Comparison of ENCODE assay signal across 17 cellular contexts in genomic region chr3:139491027-139491700, GRCh38. TPM values are rescaled to one million over a fixed set of nuclear protein-coding genes. Genes with fewer than 3 reads are reported as not detected.
A peak's percentile ranks its signal among the peaks of the same experiment; 100 is the strongest.
DNase-seq lines count a peak whose midpoint lies in the region; ATAC-seq and TF ChIP-seq lines count a peak whose summit lies in the region.
"Had no signal": no experiment of that assay in that cellular context is flagged by ENCODE, and none has a peak within 500 bp of the region (broad histone marks: within the 10 kb centered on the region; RNA-seq: fewer than 3 reads in every experiment).

No MANE protein-coding gene starts in this region.

- H3K27me3 ChIP-seq in right atrium auricular region = no peaks in the 10 kb centered on the region
- H3K27me3 ChIP-seq: gastrocnemius medialis had no signal

- H3K27ac Mint-ChIP-seq in activated T-helper 17 cell treated with anti-CD3 and anti-CD28 coated beads, Interleukin-2, amount 50 U/mL, for 72 hours = no peak overlapping the region
- H3K27ac Mint-ChIP-seq: activated CD4-positive, alpha-beta T cell treated with anti-CD3 and anti-CD28 coated beads for 36 hours had no signal

- ATAC-seq in left ventricle myocardium superior = peak; percentile 88
- peak; percentile 68 for ATAC-seq in esophagus mucosa
- ATAC-seq in GM18517 (IDR thresholded peaks at IDR 0.05; ENCODE audit: unreplicated experiment) = no peak
- ATAC-seq in HG02798 (IDR thresholded peaks at IDR 0.05; ENCODE audit: poor library complexity, unreplicated experiment) = no peak
- no peak for ATAC-seq in activated T-helper 17 cell treated with anti-CD3 and anti-CD28 coated beads, Interleukin-2, amount 50 U/mL, for 72 hours (replicated peaks)
- ATAC-seq: activated CD4-positive, alpha-beta T cell treated with anti-CD3 and anti-CD28 coated beads for 36 hours; gastrocnemius medialis had no signal

- no peak overlapping the region for H3K27ac ChIP-seq in right atrium auricular region
- H3K27ac ChIP-seq: gastrocnemius medialis had no signal

- H3K4me3 ChIP-seq in right atrium auricular region = no peak overlapping the region
- H3K4me3 ChIP-seq: gastrocnemius medialis had no signal

- peaks cover 21% of the 10 kb centered on the region for H3K9me3 Mint-ChIP-seq in activated T-helper 17 cell treated with anti-CD3 and anti-CD28 coated beads, Interleukin-2, amount 50 U/mL, for 72 hours

- peaks cover 7% of the 10 kb centered on the region for H3K36me3 Mint-ChIP-seq in activated T-helper 17 cell treated with anti-CD3 and anti-CD28 coated beads, Interleukin-2, amount 50 U/mL, for 72 hours (ENCODE audit: low read depth)

- no peaks in the 10 kb centered on the region for H3K4me1 Mint-ChIP-seq in activated T-helper 17 cell treated with anti-CD3 and anti-CD28 coated beads, Interleukin-2, amount 50 U/mL, for 72 hours
- H3K4me1 Mint-ChIP-seq: activated CD4-positive, alpha-beta T cell treated with anti-CD3 and anti-CD28 coated beads for 36 hours had no signal

- peaks cover 9% of the 10 kb centered on the region for H3K27me3 Mint-ChIP-seq in activated T-helper 17 cell treated with anti-CD3 and anti-CD28 coated beads, Interleukin-2, amount 50 U/mL, for 72 hours

- intact Hi-C loops in left ventricle myocardium superior (cut with micrococcal nuclease) = no loop called here

- DNase-seq in left ventricle myocardium superior (no peak), right atrium auricular region (ENCODE audit: low spot score) (no peak), NCI-H2196 treated with DMSO at 0.1 percent for 48 hours (lab: John Stamatoyannopoulos, UW; ENCODE audit: unreplicated experiment) (peak; percentile 92), amniotic stem cell (lab: John Stamatoyannopoulos, UW) (no peak)
- DNase-seq: activated CD4-positive, alpha-beta T cell treated with anti-CD3 and anti-CD28 coated beads for 36 hours; activated T-cell treated with anti-CD3 and anti-CD28 coated beads, Interleukin-2, amount 50 U/mL, for 48 hours; anterior cingulate cortex; DND-41; gastrocnemius medialis; GOT3; T-helper 1 cell had no signal

- H3K9me3 ChIP-seq in right atrium auricular region = peaks cover 0 to 11% of the 10 kb centered on the region in 2 donors
- H3K9me3 ChIP-seq: gastrocnemius medialis had no signal

- H3K4me3 Mint-ChIP-seq in activated T-helper 17 cell treated with anti-CD3 and anti-CD28 coated beads, Interleukin-2, amount 50 U/mL, for 72 hours = no peak overlapping the region
- H3K4me3 Mint-ChIP-seq: activated CD4-positive, alpha-beta T cell treated with anti-CD3 and anti-CD28 coated beads for 36 hours had no signal

- no peak for TF ChIP-seq CTCF in right atrium auricular region (IDR thresholded peaks at IDR 0.05)

- peaks cover 0 to 4% of the 10 kb centered on the region in 2 donors for H3K4me1 ChIP-seq in right atrium auricular region
- H3K4me1 ChIP-seq: gastrocnemius medialis had no signal

- H3K36me3 ChIP-seq in right atrium auricular region = no peaks in the 10 kb centered on the region
- H3K36me3 ChIP-seq: gastrocnemius medialis had no signal

RNA-seq across cellular contexts. Expression of gene RBP2, which starts 14.8 kb away (rescaled TPM):
- total RNA-seq in left ventricle myocardium superior (not detected), right atrium auricular region (not detected), esophagus mucosa (not detected)
- total RNA-seq in activated T-helper 17 cell treated with anti-CD3 and anti-CD28 coated beads, Interleukin-2, amount 50 U/mL, for 72 hours = not detected
- total RNA-seq: activated CD4-positive, alpha-beta T cell treated with anti-CD3 and anti-CD28 coated beads for 36 hours; gastrocnemius medialis; lower leg skin; ureter had no signal

RNA-seq across cellular contexts. Expression of gene RBP1, which starts 48.4 kb away (rescaled TPM):
- total RNA-seq in left ventricle myocardium superior (27.4 TPM), right atrium auricular region (10 to 100 TPM; 27.7 to 28.2 TPM), esophagus mucosa (150 TPM)
- total RNA-seq in activated T-helper 17 cell treated with anti-CD3 and anti-CD28 coated beads, Interleukin-2, amount 50 U/mL, for 72 hours = not detected
- total RNA-seq: activated CD4-positive, alpha-beta T cell treated with anti-CD3 and anti-CD28 coated beads for 36 hours had no signal

Comparison
In these comparisons a context has a peak if more than half of its experiments do, and no peak if none do; other contexts are left out.
1. ATAC-seq: peak in left ventricle myocardium superior (single experiment) and esophagus mucosa (single experiment); none in GM18517 (single experiment), HG02798 (single experiment) and activated T-helper 17 cell treated with anti-CD3 and anti-CD28 coated beads, Interleukin-2, amount 50 U/mL, for 72 hours (single experiment).
2. RNA of gene RBP1, which starts 48.4 kb away (total RNA-seq): 150 TPM in esophagus mucosa (single experiment), 27.7 to 28.2 TPM in right atrium auricular region and 27.4 TPM in left ventricle myocardium superior (single experiment); not detected in activated T-helper 17 cell treated with anti-CD3 and anti-CD28 coated beads, Interleukin-2, amount 50 U/mL, for 72 hours; every median in the first group is over 10 times any median in the second.